8 cellular contexts compared by ENCODE assay signal in genomic region chr20:44210422-44211176, GRCh38. TPM values are rescaled to one million over a fixed set of nuclear protein-coding genes. Genes with fewer than 3 reads are reported as not detected.
DNase-seq lines count a peak whose midpoint lies in the region; ATAC-seq and TF ChIP-seq lines count a peak whose summit lies in the region.

TSS of gene OSER1 (minus strand) at chr20:44210771. CDS start at chr20:44206957, 3,814 bp downstream.

- peak within 1 kb of the TSS; percentile 90 for H3K4me2 ChIP-seq in OCI-LY1 (ENCODE audit: low read length)

- H3K27me3 ChIP-seq in HUES64 (ENCODE audit: insufficient read depth, low read length): no peaks in the 10 kb centered on the region
- no peaks in the 10 kb centered on the region for H3K27me3 ChIP-seq in OCI-LY1 (ENCODE audit: insufficient read depth, low read length)

- peak; percentile 100 for DNase-seq in Calu3
- peak; percentile 97 for DNase-seq in activated CD8-positive, alpha-beta memory T cell treated with anti-CD3 and anti-CD28 coated beads, Interleukin-2, amount 50 U/mL, for 4 hours
- peak; percentile 99 for DNase-seq in endothelial cell (ENCODE audit: low spot score)
- peak; percentile 98 for DNase-seq in midbrain (lab: John Stamatoyannopoulos, UW)
- peak; percentile 96 to 97 for DNase-seq in stimulated activated CD8-positive, alpha-beta memory T cell treated with anti-CD3 and anti-CD28 coated beads, Interleukin-2, amount 100 ng/mL, for 1 hour (ENCODE audit: low read depth in 2 of 2)

- peaks cover 47% of the 10 kb centered on the region for H3K36me3 Mint-ChIP-seq in Calu3 (ENCODE audit: insufficient read depth, unreplicated experiment)
- H3K36me3 Mint-ChIP-seq in endothelial cell (ENCODE audit: low read depth, unreplicated experiment): peaks cover 9% of the 10 kb centered on the region

- no peaks in the 10 kb centered on the region for H3K9me3 ChIP-seq in HUES64 (ENCODE audit: insufficient read depth, low read depth, low read length)
- H3K9me3 ChIP-seq in OCI-LY1 (ENCODE audit: low read length): no peaks in the 10 kb centered on the region

- TF ChIP-seq CTCF in Calu3 (IDR thresholded peaks at IDR 0.05; ENCODE audit: unreplicated experiment): no peak
- TF ChIP-seq CTCF in OCI-LY1 (IDR thresholded peaks at IDR 0.05; ENCODE audit: low read length): no peak
- TF ChIP-seq CTCF in endothelial cell (IDR thresholded peaks at IDR 0.05; ENCODE audit: unreplicated experiment): no peak

- peaks cover 42% of the 10 kb centered on the region for H3K4me1 Mint-ChIP-seq in Calu3 (ENCODE audit: low read depth, unreplicated experiment)
- H3K4me1 Mint-ChIP-seq in endothelial cell (ENCODE audit: unreplicated experiment): peaks cover 30% of the 10 kb centered on the region

- H3K9me3 Mint-ChIP-seq in Calu3 (ENCODE audit: low read depth, unreplicated experiment) (no peaks in the 10 kb centered on the region), endothelial cell (ENCODE audit: unreplicated experiment) (no peaks in the 10 kb centered on the region)

- no peaks in the 10 kb centered on the region for H3K9me2 ChIP-seq in OCI-LY1 (ENCODE audit: low read depth, low read length)

- H3K9ac ChIP-seq in HUES64 (ENCODE audit: low read depth, low read length) (peak within 1 kb of the TSS; percentile 91), OCI-LY1 (ENCODE audit: low read length) (peak within 1 kb of the TSS; percentile 85)

- no TSS peak for BruUV-seq in Calu3 (replicated peaks; lab: Mats Ljungman, UMichigan)

- intact Hi-C loops in Calu3 (cut with micrococcal nuclease; ENCODE audit: unreplicated experiment): loop anchor here (10.0 kb wide), 1 partner anchor 524 kb away; no protein-coding TSS in a partner anchor

- CTCF ChIA-PET in Calu3 (lab: Charles Lee): interaction anchor here (0.5 to 0.9 kb wide), 6 partner anchors 23 to 683 kb away, joined by 3 to 6 read pairs (median 3); partner anchors contain the start of gene FITM2

- H2AFZ ChIP-seq in OCI-LY1 (ENCODE audit: low read length): peak within 1 kb of the TSS; percentile 2; the same call in 1 of the 2 replicates

- H3K79me2 ChIP-seq in OCI-LY1 (ENCODE audit: insufficient read depth, low read length): peaks cover 32% of the 10 kb centered on the region

- peak within 1 kb of the TSS; percentile 97 for H3K4me3 ChIP-seq in HUES64 (ENCODE audit: low read length)
- H3K4me3 ChIP-seq in OCI-LY1 (ENCODE audit: low read depth, low read length, poor library complexity, severe bottlenecking): peak within 1 kb of the TSS; percentile 84

- H3K4me1 ChIP-seq in HUES64 (ENCODE audit: insufficient read depth, low read length) (peaks cover 15% of the 10 kb centered on the region), OCI-LY1 (ENCODE audit: insufficient read depth, low read length, severe bottlenecking) (peaks cover 39% of the 10 kb centered on the region)

- H3K27ac ChIP-seq in HUES64 (ENCODE audit: low read depth, low read length): peak within 1 kb of the TSS; percentile 98
- peak within 1 kb of the TSS; percentile 25 for H3K27ac ChIP-seq in OCI-LY1 (ENCODE audit: low read depth, low read length, poor library complexity, severe bottlenecking)

- H3K4me3 Mint-ChIP-seq in Calu3 (ENCODE audit: low read depth, unreplicated experiment) (peak within 1 kb of the TSS; percentile 90), endothelial cell (ENCODE audit: unreplicated experiment) (peak within 1 kb of the TSS; percentile 99)

- no peaks in the 10 kb centered on the region for H3F3A ChIP-seq in OCI-LY1 (ENCODE audit: insufficient read depth, low read length)

- H3K27me3 Mint-ChIP-seq in Calu3 (ENCODE audit: unreplicated experiment): no peaks in the 10 kb centered on the region
- peaks cover 11% of the 10 kb centered on the region for H3K27me3 Mint-ChIP-seq in endothelial cell (ENCODE audit: unreplicated experiment)

- 0 out of 2 replicates have a peak, but pooled peaks cover 3% of the 10 kb centered on the region for H4K20me1 ChIP-seq in OCI-LY1 (ENCODE audit: insufficient read depth, low read length)

- peak within 1 kb of the TSS; percentile 94 for H3K27ac Mint-ChIP-seq in Calu3 (ENCODE audit: unreplicated experiment)
- H3K27ac Mint-ChIP-seq in endothelial cell (ENCODE audit: unreplicated experiment): peak within 1 kb of the TSS; percentile 99

- WGBS in HUES64: under 1% methylated on average over 78 of the region's 78 CpGs

- ATAC-seq in GM21447 (IDR thresholded peaks at IDR 0.05; ENCODE audit: unreplicated experiment): peak; percentile 86

- H3K36me3 ChIP-seq in HUES64 (ENCODE audit: insufficient read depth, low read length) (peaks cover 14% of the 10 kb centered on the region), OCI-LY1 (ENCODE audit: insufficient read depth, low read length) (peaks cover 7% of the 10 kb centered on the region; the same call in 1 of the 2 replicates)

RNA-seq across cellular contexts. Expression of gene OSER1, which starts in this region (rescaled TPM):
- total RNA-seq in Calu3 (2022): 52.2 and 56.7 TPM in 2 replicates
- polyA plus RNA-seq in HUES64 (2013, experiment 1 of 2): 28.1 TPM
- 29.9 TPM for polyA plus RNA-seq in HUES64 (2013, experiment 2 of 2)
- total RNA-seq in endothelial cell (ENCODE audit: unreplicated experiment): 28.2 TPM

Comparison
In these comparisons a context has a peak if more than half of its experiments do, and no peak if none do; other contexts are left out.
1. Peak in every context shown above with its lines: DNase-seq, ATAC-seq, H3K4me3 ChIP-seq and H3K27ac ChIP-seq.